In the genomic region with DNA sequence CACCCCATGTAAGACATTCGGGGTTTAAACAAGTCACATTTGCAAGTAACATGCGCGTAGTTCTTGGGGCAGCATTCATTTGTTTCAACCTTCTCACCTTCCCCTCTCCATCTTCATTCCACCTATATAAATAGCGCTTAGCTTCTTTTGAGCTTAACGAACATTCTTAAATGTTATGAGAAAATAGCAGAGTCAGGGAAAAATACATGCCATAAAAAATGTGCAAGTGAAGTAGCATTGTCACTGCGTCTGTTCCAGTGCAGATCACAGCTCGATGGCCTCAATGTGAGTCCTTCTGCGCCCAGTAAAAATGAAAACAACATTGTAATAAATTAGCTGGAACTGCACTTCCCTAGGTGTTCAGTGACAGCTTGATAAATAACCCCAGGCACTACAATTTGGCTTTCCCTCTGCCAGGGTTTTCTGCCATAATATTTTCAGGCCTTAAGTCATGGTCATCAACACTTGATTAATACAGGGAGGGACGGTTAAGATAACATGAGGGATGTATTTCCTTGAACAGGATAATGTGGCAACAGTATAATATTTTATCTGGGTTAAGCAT, we compare ENCODE assay signal across 1 cellular context.
TF ChIP-seq lines count a peak whose summit lies in the region.

No MANE protein-coding gene starts in this region.

TF ChIP-seq in IMR-90, 13 proteins besides CTCF, POLR2A, EP300 and RAD21 (continued from another document):
- TF ChIP-seq, protein P1, sequence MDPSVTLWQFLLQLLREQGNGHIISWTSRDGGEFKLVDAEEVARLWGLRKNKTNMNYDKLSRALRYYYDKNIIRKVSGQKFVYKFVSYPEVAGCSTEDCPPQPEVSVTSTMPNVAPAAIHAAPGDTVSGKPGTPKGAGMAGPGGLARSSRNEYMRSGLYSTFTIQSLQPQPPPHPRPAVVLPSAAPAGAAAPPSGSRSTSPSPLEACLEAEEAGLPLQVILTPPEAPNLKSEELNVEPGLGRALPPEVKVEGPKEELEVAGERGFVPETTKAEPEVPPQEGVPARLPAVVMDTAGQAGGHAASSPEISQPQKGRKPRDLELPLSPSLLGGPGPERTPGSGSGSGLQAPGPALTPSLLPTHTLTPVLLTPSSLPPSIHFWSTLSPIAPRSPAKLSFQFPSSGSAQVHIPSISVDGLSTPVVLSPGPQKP (IDR thresholded peaks at IDR 0.05; ENCODE audit: borderline replicate concordance, low read depth, low read length), result no peak
